ENCODE assay signal across 1 cellular context in the genomic region with DNA sequence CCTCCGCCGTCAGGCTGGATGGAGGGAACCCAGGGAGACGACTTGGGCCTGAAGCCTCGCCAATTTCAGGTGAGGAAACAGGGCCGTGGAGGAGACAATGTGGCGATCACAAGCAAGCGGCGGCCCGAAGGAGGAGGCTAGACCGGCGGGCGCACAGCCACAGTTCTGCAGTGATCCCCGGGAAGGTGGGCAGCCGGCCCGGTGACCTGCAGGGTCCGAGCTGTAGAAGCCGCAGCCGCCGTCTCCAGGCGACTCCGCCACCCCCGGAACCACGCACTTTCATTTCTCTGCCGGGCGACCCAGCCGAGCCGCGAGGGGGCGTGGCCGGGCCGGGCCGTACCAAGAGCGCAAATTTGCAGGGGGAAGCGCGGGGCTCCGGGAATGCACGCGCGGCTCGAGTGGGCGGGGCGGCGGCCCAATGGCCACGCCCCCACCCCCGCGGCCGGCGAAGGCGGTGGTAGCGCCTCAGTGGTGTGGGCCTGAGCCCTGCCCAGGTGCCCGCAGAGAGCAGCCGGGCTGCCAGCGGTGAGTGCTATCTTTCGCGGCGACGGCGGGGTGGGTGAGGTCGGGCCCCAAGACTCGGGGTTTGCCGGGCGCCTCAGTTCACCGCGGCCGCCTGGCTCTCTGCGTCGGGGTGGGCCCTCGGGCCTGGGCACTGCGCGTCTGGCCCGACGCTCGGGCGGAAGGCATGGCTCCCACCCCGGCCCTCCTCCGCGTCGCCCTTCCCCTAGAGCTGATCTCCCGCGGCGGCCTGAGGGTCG.
TF ChIP-seq lines count a peak whose summit lies in the region.

POR (plus strand) TSS at position 501 of the 761 bp plus-strand sequence. CDS start 38,847 bp downstream, outside the sequence.

TF ChIP-seq in K562, 482 proteins besides CTCF, POLR2A, EP300 and RAD21 (continued from another document and continues in another):
- TF ChIP-seq ZBTB33 (CRISPR knock-in tag; IDR thresholded peaks at IDR 0.05) (peak; percentile 49; the same call in 1 of the 2 replicates), PML (IDR thresholded peaks at IDR 0.05; ENCODE audit: low read length) (peak; percentile 66; the same call in 1 of the 2 replicates), RUNX1 (IDR thresholded peaks at IDR 0.05; ENCODE audit: low read depth) (no peak), HDAC2 (IDR thresholded peaks at IDR 0.05) (no peak), CHD1 (IDR thresholded peaks at IDR 0.05; ENCODE audit: low read length) (no peak), PCBP1 (IDR thresholded peaks at IDR 0.05; ENCODE audit: low read depth, low read length, poor library complexity, severe bottlenecking) (peak; percentile 99), CBX2 (IDR thresholded peaks at IDR 0.05; ENCODE audit: insufficient read depth, low read length, poor library complexity, severe bottlenecking) (no peak), CC2D1A (IDR thresholded peaks at IDR 0.05) (no peak), TBP (optimal IDR thresholded peaks at IDR 0.05; ENCODE audit: low read depth, low read length) (peak; percentile 98), CBFA2T3 (IDR thresholded peaks at IDR 0.05) (peak; percentile 34; the same call in 1 of the 2 replicates), ZC3H4 (CRISPR knock-in tag; IDR thresholded peaks at IDR 0.05; ENCODE audit: borderline replicate concordance) (no peak), ZBTB43 (CRISPR knock-in tag; IDR thresholded peaks at IDR 0.05) (peak; percentile 75; the same call in 1 of the 2 replicates), ZNF589 (CRISPR knock-in tag; IDR thresholded peaks at IDR 0.05; ENCODE audit: low read depth) (no peak), CCNT2 (IDR thresholded peaks at IDR 0.05; ENCODE audit: borderline replicate concordance, extremely low read depth, insufficient read length, low read depth, low read length) (peak; percentile 97), RBM17 (IDR thresholded peaks at IDR 0.05; ENCODE audit: borderline replicate concordance, low read depth, low read length) (no peak), ZKSCAN1 (IDR thresholded peaks at IDR 0.05; ENCODE audit: low read depth, low read length) (peak; percentile 56; the same call in 1 of the 2 replicates), CBX5 (IDR thresholded peaks at IDR 0.05; ENCODE audit: borderline replicate concordance, low read depth) (no peak), SOX6 (IDR thresholded peaks at IDR 0.05) (peak; percentile 46; the same call in 1 of the 2 replicates), ZKSCAN8 (CRISPR knock-in tag; IDR thresholded peaks at IDR 0.05) (no peak; the same call in 1 of the 2 replicates), ZNF431 (CRISPR knock-in tag; IDR thresholded peaks at IDR 0.05) (no peak; the same call in 1 of the 2 replicates), SMAD4 (CRISPR knock-in tag; conservative IDR thresholded peaks at IDR 0.05) (peak; percentile 61), BCOR (IDR thresholded peaks at IDR 0.05) (no peak; the same call in 1 of the 2 replicates), FOXJ3 (CRISPR knock-in tag; IDR thresholded peaks at IDR 0.05) (no peak), MYC (IDR thresholded peaks at IDR 0.05; ENCODE audit: low read depth, low read length) (peak; percentile 90), MYC (CRISPR knock-in tag; IDR thresholded peaks at IDR 0.05; ENCODE audit: borderline replicate concordance, low read depth) (peak; percentile 75; the same call in 1 of the 2 replicates), AFF4 (CRISPR knock-in tag; IDR thresholded peaks at IDR 0.05) (peak; percentile 77), ZNF324 (CRISPR knock-in tag; IDR thresholded peaks at IDR 0.05) (no peak), FOXK2 (conservative IDR thresholded peaks at IDR 0.05 in 1 of 2, IDR thresholded peaks at IDR 0.05 in 1 of 2; ENCODE audit: low read depth in 2 of 2) (peak in 1 of 2 experiments; percentile 100; a peak in 2 of 4 replicates), ZNF175 (CRISPR knock-in tag; IDR thresholded peaks at IDR 0.05; ENCODE audit: low read depth) (0 out of 2 replicates have a peak, but pooled peaks have one; percentile 12), CREB1 (IDR thresholded peaks at IDR 0.05) (peak; percentile 66), CREB1 (CRISPR knock-in tag; IDR thresholded peaks at IDR 0.05) (peak; percentile 76; the same call in 1 of the 2 replicates), HSF4 (CRISPR knock-in tag; IDR thresholded peaks at IDR 0.05; ENCODE audit: borderline replicate concordance) (no peak), HDAC6 (IDR thresholded peaks at IDR 0.05; ENCODE audit: low read depth, low read length) (peak; percentile 95; the same call in 1 of the 2 replicates), RFX7 (CRISPR knock-in tag; IDR thresholded peaks at IDR 0.05) (0 out of 2 replicates have a peak, but pooled peaks have one; percentile 19), L3MBTL2 (IDR thresholded peaks at IDR 0.05) (peak; percentile 85), ZNF507 (tag; conservative IDR thresholded peaks at IDR 0.05) (no peak), ZNF511 (CRISPR knock-in tag; IDR thresholded peaks at IDR 0.05) (no peak; the same call in 1 of the 2 replicates), CAMTA2 (CRISPR knock-in tag; conservative IDR thresholded peaks at IDR 0.05) (no peak), TFAM (CRISPR knock-in tag; conservative IDR thresholded peaks at IDR 0.05) (no peak), RB1 (IDR thresholded peaks at IDR 0.05; ENCODE audit: low read depth) (peak; percentile 98), TEAD1 (CRISPR knock-in tag; IDR thresholded peaks at IDR 0.05) (peak; percentile 91 to 99), RBM15 (IDR thresholded peaks at IDR 0.05; ENCODE audit: insufficient read depth, low read length) (no peak)
- TF ChIP-seq, protein P1, sequence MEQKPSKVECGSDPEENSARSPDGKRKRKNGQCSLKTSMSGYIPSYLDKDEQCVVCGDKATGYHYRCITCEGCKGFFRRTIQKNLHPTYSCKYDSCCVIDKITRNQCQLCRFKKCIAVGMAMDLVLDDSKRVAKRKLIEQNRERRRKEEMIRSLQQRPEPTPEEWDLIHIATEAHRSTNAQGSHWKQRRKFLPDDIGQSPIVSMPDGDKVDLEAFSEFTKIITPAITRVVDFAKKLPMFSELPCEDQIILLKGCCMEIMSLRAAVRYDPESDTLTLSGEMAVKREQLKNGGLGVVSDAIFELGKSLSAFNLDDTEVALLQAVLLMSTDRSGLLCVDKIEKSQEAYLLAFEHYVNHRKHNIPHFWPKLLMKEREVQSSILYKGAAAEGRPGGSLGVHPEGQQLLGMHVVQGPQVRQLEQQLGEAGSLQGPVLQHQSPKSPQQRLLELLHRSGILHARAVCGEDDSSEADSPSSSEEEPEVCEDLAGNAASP (IDR thresholded peaks at IDR 0.05) = no peak
- TF ChIP-seq, protein P2, sequence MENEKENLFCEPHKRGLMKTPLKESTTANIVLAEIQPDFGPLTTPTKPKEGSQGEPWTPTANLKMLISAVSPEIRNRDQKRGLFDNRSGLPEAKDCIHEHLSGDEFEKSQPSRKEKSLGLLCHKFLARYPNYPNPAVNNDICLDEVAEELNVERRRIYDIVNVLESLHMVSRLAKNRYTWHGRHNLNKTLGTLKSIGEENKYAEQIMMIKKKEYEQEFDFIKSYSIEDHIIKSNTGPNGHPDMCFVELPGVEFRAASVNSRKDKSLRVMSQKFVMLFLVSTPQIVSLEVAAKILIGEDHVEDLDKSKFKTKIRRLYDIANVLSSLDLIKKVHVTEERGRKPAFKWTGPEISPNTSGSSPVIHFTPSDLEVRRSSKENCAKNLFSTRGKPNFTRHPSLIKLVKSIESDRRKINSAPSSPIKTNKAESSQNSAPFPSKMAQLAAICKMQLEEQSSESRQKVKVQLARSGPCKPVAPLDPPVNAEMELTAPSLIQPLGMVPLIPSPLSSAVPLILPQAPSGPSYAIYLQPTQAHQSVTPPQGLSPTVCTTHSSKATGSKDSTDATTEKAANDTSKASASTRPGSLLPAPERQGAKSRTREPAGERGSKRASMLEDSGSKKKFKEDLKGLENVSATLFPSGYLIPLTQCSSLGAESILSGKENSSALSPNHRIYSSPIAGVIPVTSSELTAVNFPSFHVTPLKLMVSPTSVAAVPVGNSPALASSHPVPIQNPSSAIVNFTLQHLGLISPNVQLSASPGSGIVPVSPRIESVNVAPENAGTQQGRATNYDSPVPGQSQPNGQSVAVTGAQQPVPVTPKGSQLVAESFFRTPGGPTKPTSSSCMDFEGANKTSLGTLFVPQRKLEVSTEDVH (IDR thresholded peaks at IDR 0.05; ENCODE audit: low read depth, partially characterized antibody) = no peak
- TF ChIP-seq, protein P3, sequence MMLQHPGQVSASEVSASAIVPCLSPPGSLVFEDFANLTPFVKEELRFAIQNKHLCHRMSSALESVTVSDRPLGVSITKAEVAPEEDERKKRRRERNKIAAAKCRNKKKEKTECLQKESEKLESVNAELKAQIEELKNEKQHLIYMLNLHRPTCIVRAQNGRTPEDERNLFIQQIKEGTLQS (IDR thresholded peaks at IDR 0.05) = no peak
- TF ChIP-seq, protein P3 (CRISPR knock-in tag; conservative IDR thresholded peaks at IDR 0.05) = no peak; the same call in 1 of the 2 replicates
- TF ChIP-seq, protein P4, sequence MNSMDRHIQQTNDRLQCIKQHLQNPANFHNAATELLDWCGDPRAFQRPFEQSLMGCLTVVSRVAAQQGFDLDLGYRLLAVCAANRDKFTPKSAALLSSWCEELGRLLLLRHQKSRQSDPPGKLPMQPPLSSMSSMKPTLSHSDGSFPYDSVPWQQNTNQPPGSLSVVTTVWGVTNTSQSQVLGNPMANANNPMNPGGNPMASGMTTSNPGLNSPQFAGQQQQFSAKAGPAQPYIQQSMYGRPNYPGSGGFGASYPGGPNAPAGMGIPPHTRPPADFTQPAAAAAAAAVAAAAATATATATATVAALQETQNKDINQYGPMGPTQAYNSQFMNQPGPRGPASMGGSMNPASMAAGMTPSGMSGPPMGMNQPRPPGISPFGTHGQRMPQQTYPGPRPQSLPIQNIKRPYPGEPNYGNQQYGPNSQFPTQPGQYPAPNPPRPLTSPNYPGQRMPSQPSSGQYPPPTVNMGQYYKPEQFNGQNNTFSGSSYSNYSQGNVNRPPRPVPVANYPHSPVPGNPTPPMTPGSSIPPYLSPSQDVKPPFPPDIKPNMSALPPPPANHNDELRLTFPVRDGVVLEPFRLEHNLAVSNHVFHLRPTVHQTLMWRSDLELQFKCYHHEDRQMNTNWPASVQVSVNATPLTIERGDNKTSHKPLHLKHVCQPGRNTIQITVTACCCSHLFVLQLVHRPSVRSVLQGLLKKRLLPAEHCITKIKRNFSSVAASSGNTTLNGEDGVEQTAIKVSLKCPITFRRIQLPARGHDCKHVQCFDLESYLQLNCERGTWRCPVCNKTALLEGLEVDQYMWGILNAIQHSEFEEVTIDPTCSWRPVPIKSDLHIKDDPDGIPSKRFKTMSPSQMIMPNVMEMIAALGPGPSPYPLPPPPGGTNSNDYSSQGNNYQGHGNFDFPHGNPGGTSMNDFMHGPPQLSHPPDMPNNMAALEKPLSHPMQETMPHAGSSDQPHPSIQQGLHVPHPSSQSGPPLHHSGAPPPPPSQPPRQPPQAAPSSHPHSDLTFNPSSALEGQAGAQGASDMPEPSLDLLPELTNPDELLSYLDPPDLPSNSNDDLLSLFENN (IDR thresholded peaks at IDR 0.05; ENCODE audit: low read depth in 2 of 2, low read length in 2 of 2) = no peak; a peak in 1 of 4 replicates
